Comparison of ENCODE assay signal across 18 cellular contexts in genomic region chrX:81414630-81415029, GRCh38.
DNase-seq lines count a peak whose midpoint lies in the region; ATAC-seq, FAIRE-seq and TF ChIP-seq lines count a peak whose summit lies in the region.
"Had no signal": no experiment of that assay in that cellular context is flagged by ENCODE, and none has a peak within 500 bp of the region (broad histone marks: within the 10 kb centered on the region; RNA-seq: fewer than 3 reads in every experiment).

No MANE protein-coding gene starts in this region.

- intact Hi-C loops in Calu3 (cut with micrococcal nuclease; ENCODE audit: unreplicated experiment) = loop anchor here (2.0 to 10.0 kb wide), 2 partner anchors 240 to 538 kb away; no protein-coding TSS in a partner anchor

- BruUV-seq in Calu3 (replicated peaks; lab: Mats Ljungman, UMichigan) = no TSS peak

- no peaks in the 10 kb centered on the region for H3K36me3 Mint-ChIP-seq in nephron (ENCODE audit: low read depth)
- no peaks in the 10 kb centered on the region for H3K36me3 Mint-ChIP-seq in Calu3 (ENCODE audit: insufficient read depth, unreplicated experiment)
- H3K36me3 Mint-ChIP-seq: memory B cell had no signal

- H3K27me3 Mint-ChIP-seq in nephron (ENCODE audit: low read depth) = peaks cover 3% of the 10 kb centered on the region
- H3K27me3 Mint-ChIP-seq in Calu3 (ENCODE audit: unreplicated experiment) = no peaks in the 10 kb centered on the region
- H3K27me3 Mint-ChIP-seq: memory B cell had no signal

- FAIRE-seq in bronchial epithelial cell (lab: Jason Lieb, UNC) = no peak
- FAIRE-seq: GM12891, TTC549 had no signal

- DNase-seq in Ammon's horn (ENCODE audit: low spot score) (peak; percentile 1), LHCN-M2 (ENCODE audit: low read depth) (peak; percentile 22), bronchial epithelial cell (ENCODE audit: low read depth) (peak; percentile 0), Calu3 (no peak), SHP77 treated with DMSO at 0.1 percent for 48 hours (lab: John Stamatoyannopoulos, UW) (no peak), NCI-H526 treated with DMSO at 0.1 percent for 48 hours (lab: John Stamatoyannopoulos, UW) (no peak)
- DNase-seq: activated effector memory CD4-positive, alpha-beta T cell treated with Interleukin-2 at 50 U/mL for 16 hours; effector CD8-positive, alpha-beta T cell; NCI-H187 treated with DMSO at 0.1 percent for 48 hours; NCI-H774; small intestine had no signal

- no peak overlapping the region for H3K4me3 Mint-ChIP-seq in nephron
- no peak overlapping the region for H3K4me3 Mint-ChIP-seq in Calu3 (ENCODE audit: low read depth, unreplicated experiment)
- H3K4me3 Mint-ChIP-seq: memory B cell had no signal

- H3K36me3 ChIP-seq in bronchial epithelial cell (ENCODE audit: control insufficient read depth, insufficient read depth, low read length) = no peaks in the 10 kb centered on the region
- H3K36me3 ChIP-seq: BLaER1 treated with 17β-estradiol and CSF1 and Interleukin-3, amounts not matched to agents 10 nM and 100 nM; SJSA1 had no signal

- no peaks in the 10 kb centered on the region for H3K9me3 Mint-ChIP-seq in nephron
- H3K9me3 Mint-ChIP-seq in Calu3 (ENCODE audit: low read depth, unreplicated experiment) = no peaks in the 10 kb centered on the region
- H3K9me3 Mint-ChIP-seq: memory B cell had no signal

- TF ChIP-seq CTCF in bronchial epithelial cell (IDR thresholded peaks at IDR 0.05; ENCODE audit: insufficient read depth, low read length, severe bottlenecking) = no peak
- TF ChIP-seq CTCF in nephron (IDR thresholded peaks at IDR 0.05; ENCODE audit: unreplicated experiment in 3 of 3) = peak in 2 of 3 experiments; percentile 15 to 22
- TF ChIP-seq CTCF in Calu3 (IDR thresholded peaks at IDR 0.05; ENCODE audit: unreplicated experiment) = no peak

- CTCF ChIA-PET in Calu3 (lab: Charles Lee) = no interaction called here

- no peaks in the 10 kb centered on the region for H3K27me3 ChIP-seq in bronchial epithelial cell (ENCODE audit: control insufficient read depth, insufficient read depth, low read length)
- H3K27me3 ChIP-seq: SJSA1 had no signal

- no peaks in the 10 kb centered on the region for H3K4me1 Mint-ChIP-seq in nephron
- H3K4me1 Mint-ChIP-seq in Calu3 (ENCODE audit: low read depth, unreplicated experiment) = no peaks in the 10 kb centered on the region
- H3K4me1 Mint-ChIP-seq: memory B cell had no signal

- ATAC-seq in HG02588 (IDR thresholded peaks at IDR 0.05; ENCODE audit: unreplicated experiment) = no peak

- no peak overlapping the region for H3K4me3 ChIP-seq in bronchial epithelial cell (ENCODE audit: low read depth, low read length)
- H3K4me3 ChIP-seq: BLaER1 treated with 17β-estradiol and CSF1 and Interleukin-3, amounts not matched to agents 10 nM and 100 nM; SJSA1 had no signal

- no peak overlapping the region for H3K27ac Mint-ChIP-seq in nephron
- no peak overlapping the region for H3K27ac Mint-ChIP-seq in Calu3 (ENCODE audit: unreplicated experiment)
- H3K27ac Mint-ChIP-seq: memory B cell had no signal

Comparison
In these comparisons a context has a peak if more than half of its experiments do, and no peak if none do; other contexts are left out.
1. DNase-seq: peak in Ammon's horn (single experiment), LHCN-M2 (single experiment) and bronchial epithelial cell (single experiment); none in Calu3 (single experiment), SHP77 treated with DMSO at 0.1 percent for 48 hours (single experiment) and NCI-H526 treated with DMSO at 0.1 percent for 48 hours (single experiment).
2. CTCF ChIP-seq: peak in nephron (2 of 3); none in bronchial epithelial cell (single experiment) and Calu3 (single experiment).